In the genomic region with DNA sequence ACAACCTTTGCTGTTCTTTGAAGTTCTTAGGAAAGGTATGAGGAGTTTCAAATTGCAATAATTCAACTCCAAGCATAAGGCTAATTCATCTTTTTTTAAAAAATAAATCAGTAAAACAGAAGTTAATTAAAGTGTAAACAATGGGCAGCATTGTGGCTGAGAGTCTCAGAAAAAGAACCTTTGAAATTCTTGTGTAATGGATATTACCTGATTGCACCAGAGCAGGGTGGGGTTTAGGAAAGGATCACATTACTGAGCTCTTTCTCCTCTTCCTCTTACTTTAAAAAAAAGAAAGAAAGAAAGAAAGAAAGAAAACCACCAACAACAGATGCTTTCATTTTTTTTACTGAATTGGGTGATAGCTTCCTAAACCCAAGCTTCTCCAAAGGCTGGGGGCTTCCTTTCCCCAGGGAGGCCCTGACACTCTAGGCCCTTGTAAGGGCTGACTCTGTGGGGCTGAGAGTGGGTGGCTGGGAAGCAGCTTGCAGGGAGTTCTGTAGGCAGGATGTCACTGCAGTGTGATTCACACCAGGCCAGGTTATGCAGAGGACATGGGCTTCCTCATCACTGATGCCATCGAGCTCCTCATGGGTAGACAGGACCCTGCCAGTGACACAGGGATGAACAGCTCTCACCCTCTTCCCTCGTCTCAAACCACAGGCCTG, we compare ENCODE assay signal across 9 cellular contexts.
A peak's percentile ranks its signal among the peaks of the same experiment; 100 is the strongest.
DNase-seq lines count a peak whose midpoint lies in the region; ATAC-seq and TF ChIP-seq lines count a peak whose summit lies in the region.
"Had no signal": no experiment of that assay in that cellular context is flagged by ENCODE, and none has a peak within 500 bp of the region (broad histone marks: within the 10 kb centered on the region; RNA-seq: fewer than 3 reads in every experiment).

No MANE protein-coding gene starts in this region.

- no peak overlapping the region for H3K4me3 Mint-ChIP-seq in WTC11
- peak overlapping the region in 1 of 10 donors; percentile 14 for H3K4me3 Mint-ChIP-seq in naive thymus-derived CD4-positive, alpha-beta T cell
- H3K4me3 Mint-ChIP-seq: immature natural killer cell had no signal

- BruUV-seq in HCT116 (replicated peaks; lab: Mats Ljungman, UMichigan): no TSS peak
- BruUV-seq in PC-9 (replicated peaks; lab: Mats Ljungman, UMichigan): no TSS peak

- H3K36me3 Mint-ChIP-seq in WTC11: no peaks in the 10 kb centered on the region
- no peaks in the 10 kb centered on the region for H3K36me3 Mint-ChIP-seq in naive thymus-derived CD4-positive, alpha-beta T cell
- H3K36me3 Mint-ChIP-seq: immature natural killer cell had no signal

- TF ChIP-seq POLR2A in HCT116 (IDR thresholded peaks at IDR 0.05; ENCODE audit: borderline replicate concordance, extremely low read depth, insufficient read depth, insufficient read length): no peak

- ATAC-seq in HCT116: peak; percentile 85
- peak; percentile 77 for ATAC-seq in WTC11
- peak; percentile 41 for ATAC-seq in naive thymus-derived CD4-positive, alpha-beta T cell
- no peak for ATAC-seq in GM21529 (IDR thresholded peaks at IDR 0.05; ENCODE audit: unreplicated experiment)
- ATAC-seq in GM19467 (IDR thresholded peaks at IDR 0.05; ENCODE audit: unreplicated experiment): no peak

- CTCF ChIA-PET in HCT116 (lab: Charles Lee): no interaction called here
- CTCF ChIA-PET in WTC11 (lab: Charles Lee): interaction anchor here (0.7 kb wide), 2 partner anchors 18 to 39 kb away, joined by 3 read pairs; no protein-coding TSS in a partner anchor
- CTCF ChIA-PET in naive thymus-derived CD4-positive, alpha-beta T cell (lab: Charles Lee): no interaction called here
- CTCF ChIA-PET in PC-9 (lab: Charles Lee): no interaction called here

- H2AFZ ChIP-seq in HCT116 (ENCODE audit: low read depth, low read length, poor library complexity, severe bottlenecking) (peak overlapping the region; percentile 66), PC-9 (no peak overlapping the region)

- no peaks in the 10 kb centered on the region for H3K36me3 ChIP-seq in HCT116 (ENCODE audit: control insufficient read depth in 1 of 2, insufficient read depth in 2 of 2, low read length in 2 of 2)
- H3K36me3 ChIP-seq in naive thymus-derived CD4-positive, alpha-beta T cell (ENCODE audit: control insufficient read depth in 2 of 3, insufficient read depth in 3 of 3, low read length in 3 of 3): no peaks in the 10 kb centered on the region
- H3K36me3 ChIP-seq in left ventricle myocardium inferior: no peaks in the 10 kb centered on the region
- H3K36me3 ChIP-seq in PC-9 (ENCODE audit: low read depth): no peaks in the 10 kb centered on the region

- H3K27me3 Mint-ChIP-seq in WTC11 (ENCODE audit: low read depth): no peaks in the 10 kb centered on the region
- no peaks in the 10 kb centered on the region for H3K27me3 Mint-ChIP-seq in naive thymus-derived CD4-positive, alpha-beta T cell

- no peaks in the 10 kb centered on the region for H3K9me3 Mint-ChIP-seq in WTC11
- H3K9me3 Mint-ChIP-seq in naive thymus-derived CD4-positive, alpha-beta T cell: peaks cover 0 to 5% (median 0%) of the 10 kb centered on the region in 11 donors
- H3K9me3 Mint-ChIP-seq: immature natural killer cell had no signal

- POLR2A ChIA-PET in HCT116 (lab: Charles Lee): interaction anchor here (0.9 to 1.3 kb wide), 2 partner anchors 9 to 14 kb away, joined by 3 read pairs; no protein-coding TSS in a partner anchor
- POLR2A ChIA-PET in WTC11 (lab: Charles Lee): no interaction called here
- POLR2A ChIA-PET in naive thymus-derived CD4-positive, alpha-beta T cell (lab: Charles Lee): no interaction called here
- POLR2A ChIA-PET in PC-9 (lab: Charles Lee; ENCODE audit: unreplicated experiment): no interaction called here

- TF ChIP-seq CTCF in HCT116 (IDR thresholded peaks at IDR 0.05 in 2 of 3, conservative IDR thresholded peaks at IDR 0.05 in 1 of 3; ENCODE audit: borderline replicate concordance in 1 of 3, insufficient read depth in 1 of 3, low read depth in 2 of 3, low read length in 2 of 3) (no peak), WTC11 (IDR thresholded peaks at IDR 0.05) (no peak), left ventricle myocardium inferior (IDR thresholded peaks at IDR 0.05; ENCODE audit: borderline replicate concordance) (no peak), PC-9 (conservative IDR thresholded peaks at IDR 0.05) (no peak)

- H3K9me2 ChIP-seq in HCT116 (ENCODE audit: insufficient read depth) (no peaks in the 10 kb centered on the region), PC-9 (ENCODE audit: insufficient read depth) (no peaks in the 10 kb centered on the region)

- H3K27me3 ChIP-seq in HCT116 (ENCODE audit: insufficient read depth, low read length) (no peaks in the 10 kb centered on the region), left ventricle myocardium inferior (ENCODE audit: low read depth) (peaks cover 7% of the 10 kb centered on the region), PC-9 (ENCODE audit: insufficient read depth, low read depth) (peaks cover 29% of the 10 kb centered on the region)
- H3K27me3 ChIP-seq in naive thymus-derived CD4-positive, alpha-beta T cell (ENCODE audit: control insufficient read depth in 2 of 2, insufficient read depth in 2 of 2, low read length in 2 of 2): no peaks in the 10 kb centered on the region

- H3K4me2 ChIP-seq in HCT116 (ENCODE audit: low read length) (peak overlapping the region; percentile 55), PC-9 (no peak overlapping the region)

- peak overlapping the region; percentile 91 for H3K27ac Mint-ChIP-seq in WTC11
- H3K27ac Mint-ChIP-seq in naive thymus-derived CD4-positive, alpha-beta T cell: peak overlapping the region in 2 of 9 donors; percentile 22 to 58

- DNase-seq in Daoy (ENCODE audit: low read depth): peak; percentile 76
- DNase-seq in HCT116 (ENCODE audit: low read depth, low spot score): peak; percentile 18
- DNase-seq in WTC11 (ENCODE audit: low spot score): no peak
- DNase-seq in naive thymus-derived CD4-positive, alpha-beta T cell: peak in 1 of 9 donors; percentile 7
- DNase-seq in left ventricle myocardium inferior: no peak
- no peak for DNase-seq in PC-9
- DNase-seq: immature natural killer cell had no signal

- H3K9me3 ChIP-seq in HCT116 (ENCODE audit: control insufficient read depth in 1 of 2, insufficient read depth in 1 of 2, low read depth in 1 of 2, low read length in 2 of 2): no peaks in the 10 kb centered on the region
- no peaks in the 10 kb centered on the region for H3K9me3 ChIP-seq in naive thymus-derived CD4-positive, alpha-beta T cell (ENCODE audit: control insufficient read depth in 2 of 3, low read length in 3 of 3)
- no peaks in the 10 kb centered on the region for H3K9me3 ChIP-seq in left ventricle myocardium inferior (replicated peaks)
- H3K9me3 ChIP-seq in PC-9 (ENCODE audit: insufficient read depth, low read depth): no peaks in the 10 kb centered on the region

- no peak for TF ChIP-seq RAD21 in HCT116 (IDR thresholded peaks at IDR 0.05; ENCODE audit: low read depth)

- H3K27ac ChIP-seq in HCT116 (ENCODE audit: low read depth, low read length) (peak overlapping the region; percentile 49), left ventricle myocardium inferior (replicated peaks) (no peak overlapping the region), PC-9 (no peak overlapping the region)
- no peak overlapping the region for H3K27ac ChIP-seq in naive thymus-derived CD4-positive, alpha-beta T cell (ENCODE audit: low read depth, low read length)

- RAD21 ChIA-PET in HCT116 (lab: Charles Lee; ENCODE audit: low non-redundant PET in 1 of 2, low total read pairs in 2 of 2, uncharacterized antibody in 2 of 2, unreplicated experiment in 2 of 2): no interaction called here

- H4K20me1 ChIP-seq in HCT116 (ENCODE audit: insufficient read depth) (no peaks in the 10 kb centered on the region), PC-9 (ENCODE audit: insufficient read depth) (no peaks in the 10 kb centered on the region)

- peaks cover 37% of the 10 kb centered on the region for H3K4me1 Mint-ChIP-seq in WTC11
- H3K4me1 Mint-ChIP-seq in naive thymus-derived CD4-positive, alpha-beta T cell: peaks cover 4 to 19% (median 7%) of the 10 kb centered on the region in 7 donors
- H3K4me1 Mint-ChIP-seq: immature natural killer cell had no signal

- no peak overlapping the region for H3K9ac ChIP-seq in HCT116 (ENCODE audit: low read length)

- H3K4me1 ChIP-seq in HCT116 (ENCODE audit: control insufficient read depth in 1 of 2, insufficient read depth in 2 of 2, low read length in 2 of 2) (peaks cover 13 to 18% of the 10 kb centered on the region in 2 experiments), left ventricle myocardium inferior (no peaks in the 10 kb centered on the region), PC-9 (replicated peaks; ENCODE audit: insufficient read depth) (no peaks in the 10 kb centered on the region)
- peaks cover 0 to 6% of the 10 kb centered on the region in 2 donors for H3K4me1 ChIP-seq in naive thymus-derived CD4-positive, alpha-beta T cell (ENCODE audit: control insufficient read depth in 2 of 2, insufficient read depth in 2 of 2, low read length in 2 of 2)

- H3K4me3 ChIP-seq in HCT116 (replicated peaks in 1 of 2; ENCODE audit: low read depth in 1 of 2, low read length in 2 of 2): 0 out of 4 replicates have a peak overlapping the region, but pooled peaks of 1 of the 2 experiments have one; percentile 28
- H3K4me3 ChIP-seq in naive thymus-derived CD4-positive, alpha-beta T cell (ENCODE audit: low read length): no peak overlapping the region
- H3K4me3 ChIP-seq in left ventricle myocardium inferior: no peak overlapping the region
- no peak overlapping the region for H3K4me3 ChIP-seq in PC-9

- no peaks in the 10 kb centered on the region for H3F3A ChIP-seq in PC-9 (ENCODE audit: insufficient read depth, low read depth)

- intact Hi-C loops in HCT116 (cut with micrococcal nuclease) (no loop called here), left ventricle myocardium inferior (cut with micrococcal nuclease) (no loop called here), PC-9 (cut with micrococcal nuclease; ENCODE audit: unreplicated experiment) (no loop called here)
- intact Hi-C loops in naive thymus-derived CD4-positive, alpha-beta T cell (cut with micrococcal nuclease): no loop called here

- H3K79me2 ChIP-seq in HCT116 (ENCODE audit: insufficient read depth, low read length): no peaks in the 10 kb centered on the region
- no peaks in the 10 kb centered on the region for H3K79me2 ChIP-seq in PC-9 (ENCODE audit: low read depth)

TF ChIP-seq in HCT116, 20 proteins besides CTCF, POLR2A, EP300 and RAD21 (continues in another document):
- TF ChIP-seq CEBPB (IDR thresholded peaks at IDR 0.05; ENCODE audit: low read depth) (peak; percentile 75), SP1 (IDR thresholded peaks at IDR 0.05; ENCODE audit: low read depth) (peak; percentile 5; the same call in 1 of the 2 replicates), EGR1 (IDR thresholded peaks at IDR 0.05; ENCODE audit: low read depth) (0 out of 2 replicates have a peak, but pooled peaks have one; percentile 29), SRF (IDR thresholded peaks at IDR 0.05; ENCODE audit: low read depth) (no peak)

TF ChIP-seq in WTC11, 78 proteins besides CTCF, POLR2A, EP300 and RAD21 (continues in another document):
- TF ChIP-seq SMAD3 (CRISPR knock-in tag; IDR thresholded peaks at IDR 0.05; ENCODE audit: borderline replicate concordance) (no peak), ZNF671 (CRISPR knock-in tag; IDR thresholded peaks at IDR 0.05) (no peak), SMAD4 (CRISPR knock-in tag; IDR thresholded peaks at IDR 0.05) (no peak)

Comparison
In these comparisons a context has a peak if more than half of its experiments do, and no peak if none do; other contexts are left out.
1. DNase-seq: peak in Daoy (single experiment) and HCT116 (single experiment); none in WTC11 (single experiment), left ventricle myocardium inferior (single experiment) and PC-9 (0 of 2).
2. ATAC-seq: peak in HCT116 (single experiment), WTC11 (single experiment) and naive thymus-derived CD4-positive, alpha-beta T cell (single experiment); none in GM21529 (single experiment) and GM19467 (single experiment).